Comparison of ENCODE assay signal across 8 cellular contexts in genomic region chr14:31026395-31027096, GRCh38. TPM values are rescaled to one million over a fixed set of nuclear protein-coding genes. Genes with fewer than 3 reads are reported as not detected.
DNase-seq lines count a peak whose midpoint lies in the region; ATAC-seq and TF ChIP-seq lines count a peak whose summit lies in the region.

No MANE protein-coding gene starts in this region.

- H3K4me3 ChIP-seq in GM06990 (replicated peaks; ENCODE audit: low read depth, low read length) (peak overlapping the region; percentile 99), NB4 (ENCODE audit: low read depth, low read length) (peak overlapping the region; percentile 83)

- ATAC-seq in HG02571 (IDR thresholded peaks at IDR 0.05; ENCODE audit: unreplicated experiment) = peak; percentile 89

- H3K27me3 ChIP-seq in GM06990 (replicated peaks; ENCODE audit: control insufficient read depth, insufficient read depth, low read length) = no peaks in the 10 kb centered on the region

- DNase-seq in GM06990 (ENCODE audit: extremely low read depth, insufficient read length) (peak; percentile 96), NB4 (ENCODE audit: low read depth) (peak; percentile 96), SK-N-DZ (ENCODE audit: low spot score) (peak; percentile 96), glomerular endothelial cell (ENCODE audit: extremely low read depth, low read depth, low spot score) (peak; percentile 83), occipital lobe (lab: John Stamatoyannopoulos, UW) (peak; percentile 94)

- no peaks in the 10 kb centered on the region for H3K27me3 Mint-ChIP-seq in activated naive CD4-positive, alpha-beta T cell treated with anti-CD3 and anti-CD28 coated beads, Interleukin-2, amount 50 U/mL, for 24 hours

- H3K4me3 Mint-ChIP-seq in activated naive CD4-positive, alpha-beta T cell treated with anti-CD3 and anti-CD28 coated beads, Interleukin-2, amount 50 U/mL, for 24 hours = peak overlapping the region; percentile 96

- H3K27ac ChIP-seq in temporal lobe (ENCODE audit: low read depth, low read length) = peak overlapping the region; percentile 85

- H3K36me3 ChIP-seq in GM06990 (ENCODE audit: control insufficient read depth, insufficient read depth, low read length) = no peaks in the 10 kb centered on the region

- peaks cover 1% of the 10 kb centered on the region for H3K36me3 Mint-ChIP-seq in activated naive CD4-positive, alpha-beta T cell treated with anti-CD3 and anti-CD28 coated beads, Interleukin-2, amount 50 U/mL, for 24 hours

- no peak for TF ChIP-seq CTCF in GM06990 (IDR thresholded peaks at IDR 0.05; ENCODE audit: insufficient read depth, low read length, poor library complexity, severe bottlenecking)
- no peak for TF ChIP-seq CTCF in NB4 (IDR thresholded peaks at IDR 0.05; ENCODE audit: low read depth, low read length)

- no peak for TF ChIP-seq POLR2A in NB4 (IDR thresholded peaks at IDR 0.05; ENCODE audit: extremely low read depth, insufficient read length)

- peaks cover 58% of the 10 kb centered on the region for H3K4me1 Mint-ChIP-seq in activated naive CD4-positive, alpha-beta T cell treated with anti-CD3 and anti-CD28 coated beads, Interleukin-2, amount 50 U/mL, for 24 hours

- H3K9me3 Mint-ChIP-seq in activated naive CD4-positive, alpha-beta T cell treated with anti-CD3 and anti-CD28 coated beads, Interleukin-2, amount 50 U/mL, for 24 hours = no peaks in the 10 kb centered on the region

- peak overlapping the region; percentile 99 for H3K27ac Mint-ChIP-seq in activated naive CD4-positive, alpha-beta T cell treated with anti-CD3 and anti-CD28 coated beads, Interleukin-2, amount 50 U/mL, for 24 hours

RNA-seq across cellular contexts. Expression of gene STRN3, which starts 0.4 kb away (rescaled TPM):
- polyA plus RNA-seq in SK-N-DZ (2014; cell fraction: cytosol; rRNA removed) = 27.4 and 35.2 TPM in 2 replicates
- polyA plus RNA-seq in SK-N-DZ (2014; cell fraction: nucleus; rRNA removed) = 23.1 and 31.2 TPM in 2 replicates
- total RNA-seq in glomerular endothelial cell = 17.6 and 27.6 TPM in 2 replicates
- 138 TPM for total RNA-seq in occipital lobe
- total RNA-seq in temporal lobe = 74.3 TPM

RNA-seq across cellular contexts. Expression of gene AP4S1, which starts 1.1 kb away (rescaled TPM):
- polyA plus RNA-seq in SK-N-DZ (2014; cell fraction: cytosol; rRNA removed) = 3.7 and 5.5 TPM in 2 replicates
- 4.2 and 4.7 TPM in 2 replicates for polyA plus RNA-seq in SK-N-DZ (2014; cell fraction: nucleus; rRNA removed)
- total RNA-seq in glomerular endothelial cell (2.4 and 3.7 TPM in 2 replicates), occipital lobe (28.1 TPM), temporal lobe (19.9 TPM)

Comparison
In these comparisons a context has a peak if more than half of its experiments do, and no peak if none do; other contexts are left out.
1. Peak in every context shown above with its lines: DNase-seq, ATAC-seq, H3K4me3 ChIP-seq and H3K27ac ChIP-seq.